ENCODE assay signal across 11 cellular contexts in the genomic region with DNA sequence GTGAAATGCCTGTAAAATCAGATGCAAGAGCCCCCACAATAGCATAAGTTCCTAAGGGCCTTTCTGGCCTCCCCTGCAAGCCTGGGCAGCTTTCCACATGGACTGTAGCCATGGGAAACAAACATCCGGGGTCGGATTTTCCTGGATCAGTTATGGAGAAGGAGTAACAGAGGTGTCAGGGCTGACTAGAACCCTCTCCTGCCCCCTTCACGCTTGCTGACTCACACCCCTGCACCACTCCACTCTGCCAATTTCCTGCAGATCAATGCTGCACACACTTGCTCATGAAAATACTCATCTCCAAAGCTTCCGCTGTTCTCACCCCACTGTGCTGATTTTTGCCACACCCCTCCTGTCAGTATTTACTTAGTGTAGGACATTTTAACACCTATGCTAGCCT.
DNase-seq lines count a peak whose midpoint lies in the region; TF ChIP-seq lines count a peak whose summit lies in the region.
"Had no signal": no experiment of that assay in that cellular context is flagged by ENCODE, and none has a peak within 500 bp of the region (broad histone marks: within the 10 kb centered on the region; RNA-seq: fewer than 3 reads in every experiment).

No MANE protein-coding gene starts in this region.

- H3K9me3 ChIP-seq in ovary, result no peaks in the 10 kb centered on the region

- no peak for TF ChIP-seq EP300 in ovary (IDR thresholded peaks at IDR 0.05)

- no peaks in the 10 kb centered on the region for H3K4me1 Mint-ChIP-seq in chondrocyte (ENCODE audit: low read depth)

- peaks cover 6% of the 10 kb centered on the region for H3K9me3 Mint-ChIP-seq in chondrocyte (ENCODE audit: low read depth)

- no peak overlapping the region for H3K27ac Mint-ChIP-seq in chondrocyte (ENCODE audit: unreplicated experiment)
- H3K27ac Mint-ChIP-seq: stimulated activated naive B cell treated with anti-CD40 and anti-IgM and Interleukin-4, amounts not matched to agents 10 μg/mL and 1 μg/mL and 100 μg/mL, for 72 hours had no signal

- no peak for TF ChIP-seq POLR2A in ovary (IDR thresholded peaks at IDR 0.05)

- H3K27me3 ChIP-seq in ovary, result no peaks in the 10 kb centered on the region

- TF ChIP-seq CTCF in cardiac fibroblast (IDR thresholded peaks at IDR 0.05; ENCODE audit: low read depth, low read length) (no peak), ovary (IDR thresholded peaks at IDR 0.05) (no peak), chondrocyte (IDR thresholded peaks at IDR 0.05) (no peak)

- no peaks in the 10 kb centered on the region for H3K36me3 ChIP-seq in ovary
- H3K36me3 ChIP-seq: WERI-Rb-1 had no signal

- peaks cover 13% of the 10 kb centered on the region for H3K27me3 Mint-ChIP-seq in chondrocyte (ENCODE audit: low read depth)

- WGBS in ovary, 3 donors, result 6 to 13% (median 7%) methylated on average over 4 of the region's 4 CpGs

- peak; percentile 26 for DNase-seq in GM04503 (ENCODE audit: low read depth)
- peak; percentile 82 for DNase-seq in NCI-H1092 (lab: John Stamatoyannopoulos, UW)
- peak; percentile 19 to 22 for DNase-seq in cardiac fibroblast (ENCODE audit: low read depth in 2 of 2)
- peak; percentile 26 to 79 (median 50) for DNase-seq in ovary
- DNase-seq in stimulated activated CD4-positive, alpha-beta T cell treated with anti-CD3 and anti-CD28 coated beads, Interleukin-4, amount 100 ng/mL, for 24 hours, result no peak
- no peak for DNase-seq in dedifferentiated amniotic fluid mesenchymal stem cell (ENCODE audit: extremely low spot score)
- no peak for DNase-seq in chondrocyte (ENCODE audit: low spot score)
- DNase-seq: activated CD8-positive, alpha-beta memory T cell treated with anti-CD3 and anti-CD28 coated beads, Interleukin-2, amount 50 U/mL, for 48 hours; NCI-H187 treated with DMSO at 0.1 percent for 48 hours; stimulated activated naive B cell treated with anti-CD40 and anti-IgM and Interleukin-4, amounts not matched to agents 10 μg/mL and 1 μg/mL and 100 μg/mL, for 72 hours; WERI-Rb-1 had no signal

- H3K4me1 ChIP-seq in ovary (ENCODE audit: insufficient read depth), result peaks cover 17% of the 10 kb centered on the region

- intact Hi-C loops in ovary (cut with DNase I), result no loop called here

- H3K4me3 ChIP-seq in cardiac fibroblast (replicated peaks in 1 of 2; ENCODE audit: low read depth in 2 of 2, low read length in 2 of 2), result no peak overlapping the region
- H3K4me3 ChIP-seq in ovary, result no peak overlapping the region

- no peak overlapping the region for H3K4me3 Mint-ChIP-seq in chondrocyte (ENCODE audit: unreplicated experiment)
- H3K4me3 Mint-ChIP-seq: stimulated activated naive B cell treated with anti-CD40 and anti-IgM and Interleukin-4, amounts not matched to agents 10 μg/mL and 1 μg/mL and 100 μg/mL, for 72 hours had no signal

- H3K27ac ChIP-seq in ovary, result no peak overlapping the region
- H3K27ac ChIP-seq: WERI-Rb-1 had no signal

- no peaks in the 10 kb centered on the region for H3K36me3 Mint-ChIP-seq in chondrocyte (ENCODE audit: low read depth)
- H3K36me3 Mint-ChIP-seq: stimulated activated naive B cell treated with anti-CD40 and anti-IgM and Interleukin-4, amounts not matched to agents 10 μg/mL and 1 μg/mL and 100 μg/mL, for 72 hours had no signal

Comparison
In these comparisons a context has a peak if more than half of its experiments do, and no peak if none do; other contexts are left out.
1. DNase-seq: peak in GM04503 (single experiment), NCI-H1092 (single experiment), cardiac fibroblast (2 of 2) and ovary (5 of 5); none in stimulated activated CD4-positive, alpha-beta T cell treated with anti-CD3 and anti-CD28 coated beads, Interleukin-4, amount 100 ng/mL, for 24 hours (single experiment), dedifferentiated amniotic fluid mesenchymal stem cell (single experiment) and chondrocyte (single experiment).